Comparison of ENCODE assay signal across 28 cellular contexts in genomic region chr7:77716804-77717203, GRCh38.
"Had no signal": no experiment of that assay in that cellular context is flagged by ENCODE, and none has a peak within 500 bp of the region (broad histone marks: within the 10 kb centered on the region; RNA-seq: fewer than 3 reads in every experiment).

No MANE protein-coding gene starts in this region.

- ATAC-seq: effector memory CD8-positive, alpha-beta T cell; esophagus mucosa; gastrocnemius medialis; heart right ventricle; left cardiac atrium; left lung; left ventricle myocardium superior; lower lobe of right lung had no signal

- H3K36me3 ChIP-seq: colonic mucosa, esophagus squamous epithelium, gastrocnemius medialis, left lung, lower lobe of right lung had no signal

- DNase-seq: colonic mucosa; cortex of kidney; effector CD8-positive, alpha-beta T cell; effector memory CD8-positive, alpha-beta T cell; endodermal cell; erythroblast; esophagus squamous epithelium; foreskin fibroblast; foreskin melanocyte; gastrocnemius medialis; glutamatergic neuron; head of caudate nucleus; heart right ventricle; hippocampal formation; left cardiac atrium; left lung; left ventricle myocardium superior; lower lobe of right lung; mesenchymal stem cell; mucosa of descending colon; naive B cell had no signal

- H3K4me3 ChIP-seq: colonic mucosa, esophagus squamous epithelium, gastrocnemius medialis, heart right ventricle, left lung, lower lobe of right lung, mucosa of descending colon had no signal

- H3K27me3 Mint-ChIP-seq: dendritic cell treated with granulocyte-macrophage colony-stimulating factor and Interleukin-4, amounts not matched to agents 40 ng/mL and 50 ng/mL, for 4 days; effector memory CD8-positive, alpha-beta T cell; naive B cell had no signal

- FAIRE-seq: endometrium, islet of Langerhans, keratinocyte had no signal

- H3K9me3 Mint-ChIP-seq: dendritic cell treated with granulocyte-macrophage colony-stimulating factor and Interleukin-4, amounts not matched to agents 40 ng/mL and 50 ng/mL, for 4 days; effector memory CD8-positive, alpha-beta T cell; endodermal cell; mesothelial cell of epicardium; naive B cell had no signal

- H3K27ac ChIP-seq: colonic mucosa, epithelial cell of prostate, esophagus squamous epithelium, heart right ventricle, left lung, lower lobe of right lung had no signal

- H3K9me3 ChIP-seq: colonic mucosa, esophagus squamous epithelium, gastrocnemius medialis, heart right ventricle, left lung, lower lobe of right lung, mucosa of descending colon had no signal

- H3K4me1 ChIP-seq: colonic mucosa had no signal

- H3K27me3 ChIP-seq: colonic mucosa, esophagus squamous epithelium, gastrocnemius medialis, heart right ventricle, left lung had no signal

- H3K4me3 Mint-ChIP-seq: dendritic cell treated with granulocyte-macrophage colony-stimulating factor and Interleukin-4, amounts not matched to agents 40 ng/mL and 50 ng/mL, for 4 days; effector memory CD8-positive, alpha-beta T cell; endodermal cell; mesothelial cell of epicardium; naive B cell had no signal
